ENCODE assay signal across 19 cellular contexts in genomic region chr14:71060274-71060673, GRCh38.
A peak's percentile ranks its signal among the peaks of the same experiment; 100 is the strongest.
DNase-seq lines count a peak whose midpoint lies in the region; ATAC-seq and TF ChIP-seq lines count a peak whose summit lies in the region.
"Had no signal": no experiment of that assay in that cellular context is flagged by ENCODE, and none has a peak within 500 bp of the region (broad histone marks: within the 10 kb centered on the region; RNA-seq: fewer than 3 reads in every experiment).

No MANE protein-coding gene starts in this region.

- peak overlapping the region; percentile 64 for H3K27ac Mint-ChIP-seq in activated T-cell treated with anti-CD3 and anti-CD28 coated beads, Interleukin-2, amount 50 U/mL, for 72 hours
- H3K27ac Mint-ChIP-seq in HFFc6 (peak overlapping the region; percentile 59; the same call in 1 of the 2 replicates), chondrocyte (ENCODE audit: unreplicated experiment) (peak overlapping the region; percentile 50)
- peak overlapping the region in 3 of 7 donors; percentile 10 to 29 (median 14) for H3K27ac Mint-ChIP-seq in CD4-positive, alpha-beta memory T cell
- H3K27ac Mint-ChIP-seq: activated naive CD4-positive, alpha-beta T cell treated with anti-CD3 and anti-CD28 coated beads, Interleukin-2, amount 10 ng/mL, durations not matched to agents 7 days and 5 days; neural progenitor cell had no signal

- POLR2A ChIA-PET in CD4-positive, alpha-beta memory T cell (lab: Charles Lee; ENCODE audit: partially characterized antibody): no interaction called here

- H3K9ac ChIP-seq in parathyroid adenoma: no peak overlapping the region
- H3K9ac ChIP-seq: neural progenitor cell had no signal

- peaks cover 10% of the 10 kb centered on the region for H3K4me1 Mint-ChIP-seq in activated T-cell treated with anti-CD3 and anti-CD28 coated beads, Interleukin-2, amount 50 U/mL, for 72 hours (ENCODE audit: low read depth)
- H3K4me1 Mint-ChIP-seq in HFFc6 (ENCODE audit: low read depth) (peaks cover 39% of the 10 kb centered on the region), chondrocyte (ENCODE audit: low read depth) (peaks cover 18% of the 10 kb centered on the region)
- H3K4me1 Mint-ChIP-seq in CD4-positive, alpha-beta memory T cell: peaks cover 0 to 14% (median 10%) of the 10 kb centered on the region in 4 donors
- H3K4me1 Mint-ChIP-seq: activated naive CD4-positive, alpha-beta T cell treated with anti-CD3 and anti-CD28 coated beads, Interleukin-2, amount 10 ng/mL, durations not matched to agents 7 days and 5 days; neural progenitor cell had no signal

- CTCF ChIA-PET in CD4-positive, alpha-beta memory T cell (lab: Charles Lee; ENCODE audit: partially characterized antibody): no interaction called here

- H2AFZ ChIP-seq in parathyroid adenoma: no peak overlapping the region
- H2AFZ ChIP-seq: neural progenitor cell had no signal

- no peak overlapping the region for H3K27ac ChIP-seq in parathyroid adenoma
- H3K27ac ChIP-seq in CD4-positive, alpha-beta memory T cell (ENCODE audit: low read depth, low read length): no peak overlapping the region
- H3K27ac ChIP-seq: body of pancreas, C4-2B, left ventricle myocardium inferior, neural progenitor cell, upper lobe of right lung had no signal

- H3K36me3 ChIP-seq in parathyroid adenoma (ENCODE audit: control insufficient read depth, insufficient read depth, low read length): no peaks in the 10 kb centered on the region
- peaks cover 43% of the 10 kb centered on the region for H3K36me3 ChIP-seq in CD4-positive, alpha-beta memory T cell (ENCODE audit: insufficient read depth, low read length)

- H3K4me2 ChIP-seq in parathyroid adenoma (ENCODE audit: low read length): peak overlapping the region; percentile 17
- H3K4me2 ChIP-seq: neural progenitor cell had no signal

- peaks cover 9% of the 10 kb centered on the region for H3K4me1 ChIP-seq in parathyroid adenoma
- H3K4me1 ChIP-seq in CD4-positive, alpha-beta memory T cell (ENCODE audit: insufficient read depth, low read length): no peaks in the 10 kb centered on the region
- H3K4me1 ChIP-seq: body of pancreas, neural progenitor cell, upper lobe of right lung had no signal

- no peaks in the 10 kb centered on the region for H3K27me3 Mint-ChIP-seq in activated T-cell treated with anti-CD3 and anti-CD28 coated beads, Interleukin-2, amount 50 U/mL, for 72 hours (ENCODE audit: low read depth)
- no peaks in the 10 kb centered on the region for H3K27me3 Mint-ChIP-seq in HFFc6 (ENCODE audit: insufficient read depth)
- H3K27me3 Mint-ChIP-seq in chondrocyte (ENCODE audit: low read depth): no peaks in the 10 kb centered on the region
- no peaks in the 10 kb centered on the region for H3K27me3 Mint-ChIP-seq in CD4-positive, alpha-beta memory T cell
- H3K27me3 Mint-ChIP-seq: activated naive CD4-positive, alpha-beta T cell treated with anti-CD3 and anti-CD28 coated beads, Interleukin-2, amount 10 ng/mL, durations not matched to agents 7 days and 5 days had no signal

- peaks cover 21 to 43% of the 10 kb centered on the region in 2 donors for H3K36me3 Mint-ChIP-seq in activated T-cell treated with anti-CD3 and anti-CD28 coated beads, Interleukin-2, amount 50 U/mL, for 72 hours (ENCODE audit: insufficient read depth in 2 of 2)
- H3K36me3 Mint-ChIP-seq in HFFc6 (ENCODE audit: low read depth) (peaks cover 57% of the 10 kb centered on the region), chondrocyte (ENCODE audit: low read depth) (peaks cover 37% of the 10 kb centered on the region)
- peaks cover 61 to 75% of the 10 kb centered on the region in 2 donors for H3K36me3 Mint-ChIP-seq in CD4-positive, alpha-beta memory T cell

- no peaks in the 10 kb centered on the region for H3K9me3 ChIP-seq in parathyroid adenoma (ENCODE audit: control insufficient read depth, low read length)
- H3K9me3 ChIP-seq in CD4-positive, alpha-beta memory T cell (ENCODE audit: control insufficient read depth in 1 of 2, low read length in 2 of 2): no peaks in the 10 kb centered on the region
- H3K9me3 ChIP-seq: body of pancreas, MG63, upper lobe of right lung had no signal

- intact Hi-C loops in CD4-positive, alpha-beta memory T cell (cut with micrococcal nuclease): no loop called here

- no peak for DNase-seq in activated T-cell treated with anti-CD3 and anti-CD28 coated beads, Interleukin-2, amount 50 U/mL, for 72 hours
- DNase-seq in activated T-cell treated with anti-CD3 and anti-CD28 coated beads for 4 hours (no peak), HFFc6 (peak; percentile 2), chondrocyte (ENCODE audit: low spot score) (no peak), 8988T (no peak), NCI-H446 (lab: John Stamatoyannopoulos, UW) (no peak)
- DNase-seq in CD4-positive, alpha-beta memory T cell: no peak
- DNase-seq: activated CD8-positive, alpha-beta memory T cell treated with anti-CD3 and anti-CD28 coated beads, Interleukin-2, amount 50 U/mL, for 4 hours; activated naive CD4-positive, alpha-beta T cell treated with anti-CD3 and anti-CD28 coated beads, Interleukin-2, amount 10 ng/mL, durations not matched to agents 7 days and 5 days; body of pancreas; GOT3; head of caudate nucleus; left ventricle myocardium inferior; MG63; Right ventricle myocardium superior; upper lobe of right lung had no signal

- TF ChIP-seq CTCF in HFFc6 (IDR thresholded peaks at IDR 0.05) (no peak), chondrocyte (IDR thresholded peaks at IDR 0.05) (no peak), parathyroid adenoma (IDR thresholded peaks at IDR 0.05) (no peak)

- H3K27me3 ChIP-seq in parathyroid adenoma (ENCODE audit: control insufficient read depth, insufficient read depth, low read length): no peaks in the 10 kb centered on the region
- no peaks in the 10 kb centered on the region for H3K27me3 ChIP-seq in CD4-positive, alpha-beta memory T cell (ENCODE audit: insufficient read depth, low read length)
- H3K27me3 ChIP-seq: body of pancreas, MG63, neural progenitor cell, upper lobe of right lung had no signal

- H3K4me3 Mint-ChIP-seq in activated T-cell treated with anti-CD3 and anti-CD28 coated beads, Interleukin-2, amount 50 U/mL, for 72 hours: no peak overlapping the region
- H3K4me3 Mint-ChIP-seq in HFFc6: no peak overlapping the region
- H3K4me3 Mint-ChIP-seq in chondrocyte (ENCODE audit: unreplicated experiment): no peak overlapping the region
- no peak overlapping the region for H3K4me3 Mint-ChIP-seq in CD4-positive, alpha-beta memory T cell
- H3K4me3 Mint-ChIP-seq: activated naive CD4-positive, alpha-beta T cell treated with anti-CD3 and anti-CD28 coated beads, Interleukin-2, amount 10 ng/mL, durations not matched to agents 7 days and 5 days; neural progenitor cell had no signal

- peak in 1 of 2 donors; percentile 26 for ATAC-seq in activated T-cell treated with anti-CD3 and anti-CD28 coated beads, Interleukin-2, amount 50 U/mL, for 72 hours (replicated peaks in 1 of 2)
- ATAC-seq: body of pancreas, upper lobe of right lung had no signal

- no peak overlapping the region for H3K4me3 ChIP-seq in parathyroid adenoma (ENCODE audit: low read depth, low read length)
- H3K4me3 ChIP-seq in CD4-positive, alpha-beta memory T cell (ENCODE audit: low read length in 2 of 2): no peak overlapping the region
- H3K4me3 ChIP-seq: body of pancreas, left ventricle myocardium inferior, MG63, neural progenitor cell, upper lobe of right lung had no signal

- H3K79me2 ChIP-seq in parathyroid adenoma: peaks cover 2% of the 10 kb centered on the region

- H3K9me3 Mint-ChIP-seq in activated T-cell treated with anti-CD3 and anti-CD28 coated beads, Interleukin-2, amount 50 U/mL, for 72 hours: peaks cover 2 to 10% of the 10 kb centered on the region in 2 donors
- peaks cover 3% of the 10 kb centered on the region for H3K9me3 Mint-ChIP-seq in HFFc6
- H3K9me3 Mint-ChIP-seq in chondrocyte (ENCODE audit: low read depth): peaks cover 2% of the 10 kb centered on the region
- peaks cover 0 to 7% (median 1%) of the 10 kb centered on the region in 8 donors for H3K9me3 Mint-ChIP-seq in CD4-positive, alpha-beta memory T cell
